In the genomic region with DNA sequence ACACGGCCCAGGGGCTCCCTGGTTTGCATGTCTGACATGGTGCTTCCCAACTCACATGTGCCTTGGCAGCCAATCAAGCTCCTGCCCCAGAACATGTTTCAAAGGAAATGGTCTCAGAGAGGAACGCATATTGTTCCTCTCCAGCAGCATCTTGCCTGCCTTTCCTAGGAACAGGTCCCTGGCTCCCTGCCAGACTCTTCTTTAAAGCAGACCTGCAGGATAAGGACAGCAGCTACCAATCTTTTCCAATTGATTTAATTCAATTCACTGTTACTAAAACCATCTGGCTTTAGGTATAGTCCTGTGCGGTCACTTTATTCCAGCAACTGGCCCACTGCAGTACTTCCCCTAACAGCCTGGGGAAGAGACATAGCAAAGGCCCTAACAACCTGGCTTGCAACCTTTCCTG, we compare ENCODE assay signal across 8 cellular contexts.
A peak's percentile ranks its signal among the peaks of the same experiment; 100 is the strongest.
DNase-seq lines count a peak whose midpoint lies in the region; ATAC-seq, FAIRE-seq and TF ChIP-seq lines count a peak whose summit lies in the region.

No MANE protein-coding gene starts in this region.

- H2AFZ ChIP-seq in fibroblast of lung (ENCODE audit: low read length) = no peak overlapping the region

- H3K27ac ChIP-seq in fibroblast of lung (ENCODE audit: insufficient read depth, low read length) (no peak overlapping the region), pancreas (no peak overlapping the region)
- H3K27ac ChIP-seq in CD8-positive, alpha-beta T cell (ENCODE audit: low read depth, low read length) = no peak overlapping the region

- peaks cover 32% of the 10 kb centered on the region for H3K36me3 Mint-ChIP-seq in CD8-positive, alpha-beta T cell

- no peak overlapping the region for H3K4me2 ChIP-seq in fibroblast of lung (ENCODE audit: extremely low read depth, insufficient read depth, low read length)

- no peak overlapping the region for H3K9ac ChIP-seq in fibroblast of lung (ENCODE audit: insufficient read depth, low read length)

- 71 to 76% methylated on average over 3 of the region's 3 CpGs for WGBS in pancreas, 2 donors

- DNase-seq in HFF-Myc (ENCODE audit: extremely low read depth, low read depth) = peak; percentile 72
- peak; percentile 72 for DNase-seq in NCI-H524 treated with DMSO at 0.1 percent for 48 hours (lab: John Stamatoyannopoulos, UW)
- peak; percentile 38 to 61 for DNase-seq in fibroblast of lung (ENCODE audit: low read depth in 2 of 2)
- DNase-seq in pancreas = peak in 1 of 6 donors; percentile 17
- DNase-seq in CD8-positive, alpha-beta T cell = no peak

- no peak overlapping the region for H3K4me3 ChIP-seq in HFF-Myc (replicated peaks; ENCODE audit: low read depth, low read length)
- no peak overlapping the region for H3K4me3 ChIP-seq in fibroblast of lung (replicated peaks in 1 of 4; ENCODE audit: control extremely low read depth in 1 of 4, insufficient read depth in 1 of 4, low read depth in 3 of 4, low read length in 4 of 4)
- H3K4me3 ChIP-seq in pancreas = no peak overlapping the region
- H3K4me3 ChIP-seq in CD8-positive, alpha-beta T cell (ENCODE audit: low read depth, low read length) = no peak overlapping the region

- no peaks in the 10 kb centered on the region for H3K9me3 Mint-ChIP-seq in CD8-positive, alpha-beta T cell

- no peak for TF ChIP-seq CTCF in HFF-Myc (IDR thresholded peaks at IDR 0.05; ENCODE audit: low read depth, low read length, missing control alignments)
- TF ChIP-seq CTCF in fibroblast of lung (conservative IDR thresholded peaks at IDR 0.05 in 1 of 2, IDR thresholded peaks at IDR 0.05 in 1 of 2; ENCODE audit: low read depth in 1 of 2, low read length in 2 of 2) = no peak
- no peak for TF ChIP-seq CTCF in pancreas (IDR thresholded peaks at IDR 0.05)
- TF ChIP-seq CTCF in CD8-positive, alpha-beta T cell (IDR thresholded peaks at IDR 0.05) = no peak

- H3K4me1 ChIP-seq in fibroblast of lung (ENCODE audit: control insufficient read depth, extremely low read depth, insufficient read depth, low read length) (peaks cover 2% of the 10 kb centered on the region), pancreas (peaks cover 0 to 2% (median 0%) of the 10 kb centered on the region in 3 donors)
- H3K4me1 ChIP-seq in CD8-positive, alpha-beta T cell (ENCODE audit: insufficient read depth, low read length) = no peaks in the 10 kb centered on the region

- intact Hi-C loops in pancreas (cut with DNase I) = no loop called here
- intact Hi-C loops in CD8-positive, alpha-beta T cell (cut with DNase I, micrococcal nuclease) = no loop called here

- H3K27me3 ChIP-seq in fibroblast of lung (ENCODE audit: control insufficient read depth, insufficient read depth, low read length) (no peaks in the 10 kb centered on the region), pancreas (no peaks in the 10 kb centered on the region)
- H3K27me3 ChIP-seq in CD8-positive, alpha-beta T cell (ENCODE audit: insufficient read depth, low read length) = no peaks in the 10 kb centered on the region

- no peaks in the 10 kb centered on the region for H3K27me3 Mint-ChIP-seq in CD8-positive, alpha-beta T cell (ENCODE audit: low read depth)

- no peaks in the 10 kb centered on the region for H4K20me1 ChIP-seq in fibroblast of lung (ENCODE audit: control insufficient read depth, extremely low read depth, insufficient read depth, low read length)

- H3K79me2 ChIP-seq in fibroblast of lung (ENCODE audit: control insufficient read depth, insufficient read depth, low read length) = peaks cover 1% of the 10 kb centered on the region

- no peak overlapping the region for H3K27ac Mint-ChIP-seq in CD8-positive, alpha-beta T cell

- H3K36me3 ChIP-seq in fibroblast of lung (ENCODE audit: control insufficient read depth, insufficient read depth, low read length) (no peaks in the 10 kb centered on the region), pancreas (no peaks in the 10 kb centered on the region)
- peaks cover 7% of the 10 kb centered on the region for H3K36me3 ChIP-seq in CD8-positive, alpha-beta T cell (ENCODE audit: insufficient read depth, low read length)

- H3K4me1 Mint-ChIP-seq in CD8-positive, alpha-beta T cell (ENCODE audit: low read depth) = peaks cover 20% of the 10 kb centered on the region

- POLR2A ChIA-PET in CD8-positive, alpha-beta T cell (lab: Charles Lee) = no interaction called here

- H3K4me3 Mint-ChIP-seq in CD8-positive, alpha-beta T cell = no peak overlapping the region

- no peak for FAIRE-seq in pancreas (lab: Jason Lieb, UNC)

- ATAC-seq in pancreas (peak in 3 of 4 donors; percentile 29 to 59 (median 46)), HG03460 (IDR thresholded peaks at IDR 0.05; ENCODE audit: unreplicated experiment) (no peak), HG02870 (IDR thresholded peaks at IDR 0.05; ENCODE audit: unreplicated experiment) (no peak), GM19351 (IDR thresholded peaks at IDR 0.05; ENCODE audit: unreplicated experiment) (no peak)
- no peak for ATAC-seq in CD8-positive, alpha-beta T cell

- no peaks in the 10 kb centered on the region for H3K9me3 ChIP-seq in fibroblast of lung (ENCODE audit: control insufficient read depth, insufficient read depth, low read depth, low read length)
- no peaks in the 10 kb centered on the region for H3K9me3 ChIP-seq in pancreas
- no peaks in the 10 kb centered on the region for H3K9me3 ChIP-seq in CD8-positive, alpha-beta T cell (ENCODE audit: low read length)

- CTCF ChIA-PET in CD8-positive, alpha-beta T cell (lab: Charles Lee) = interaction anchor here (0.6 kb wide), 1 partner anchor 679 kb away, joined by 3 read pairs; no protein-coding TSS in a partner anchor

Comparison
In these comparisons a context has a peak if more than half of its experiments do, and no peak if none do; other contexts are left out.
1. DNase-seq: peak in HFF-Myc (single experiment), NCI-H524 treated with DMSO at 0.1 percent for 48 hours (single experiment) and fibroblast of lung (2 of 2); none in CD8-positive, alpha-beta T cell (0 of 7).
2. ATAC-seq: peak in pancreas (3 of 4); none in HG03460 (single experiment), HG02870 (single experiment), CD8-positive, alpha-beta T cell (single experiment) and GM19351 (single experiment).